1 cellular context compared by ENCODE assay signal in the genomic region with DNA sequence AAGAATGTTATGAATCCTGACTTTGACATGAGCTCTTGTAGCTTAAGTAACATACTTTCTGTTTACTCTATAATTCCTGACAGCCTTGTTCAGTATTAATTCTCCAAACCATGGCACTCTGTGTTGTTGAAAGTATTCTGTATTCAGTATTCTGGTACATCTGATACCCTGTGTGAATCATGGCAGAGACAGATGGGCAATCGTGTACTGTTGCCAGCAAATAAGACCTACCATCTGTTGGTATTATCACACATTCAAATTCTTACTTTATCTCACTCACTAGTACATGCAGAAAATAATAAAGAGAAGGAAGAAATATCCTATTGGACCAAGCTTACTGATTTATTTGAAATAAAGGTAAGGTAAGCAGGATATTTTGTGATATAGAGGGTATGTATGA.
TF ChIP-seq lines count a peak whose summit lies in the region.

No MANE protein-coding gene starts in this region.

TF ChIP-seq in IMR-90, 13 proteins besides CTCF, POLR2A, EP300 and RAD21:
- TF ChIP-seq BHLHE40 (IDR thresholded peaks at IDR 0.05; ENCODE audit: low read depth, low read length) (no peak), CEBPB (IDR thresholded peaks at IDR 0.05; ENCODE audit: low read depth, low read length) (no peak), MAFK (IDR thresholded peaks at IDR 0.05; ENCODE audit: low read depth, low read length) (no peak), RCOR1 (IDR thresholded peaks at IDR 0.05; ENCODE audit: insufficient replicate concordance, low read length) (no peak), MXI1 (IDR thresholded peaks at IDR 0.05; ENCODE audit: borderline replicate concordance, low read depth, low read length) (no peak), FOS (IDR thresholded peaks at IDR 0.05; ENCODE audit: low read depth, low read length) (no peak), SMC3 (IDR thresholded peaks at IDR 0.05; ENCODE audit: low read depth, low read length) (no peak), USF2 (IDR thresholded peaks at IDR 0.05; ENCODE audit: low read depth, low read length) (no peak), RFX5 (IDR thresholded peaks at IDR 0.05; ENCODE audit: low read depth, low read length) (no peak), NFE2L2 (IDR thresholded peaks at IDR 0.05; ENCODE audit: low read depth, low read length) (no peak), CHD1 (IDR thresholded peaks at IDR 0.05; ENCODE audit: low read depth, low read length) (no peak), ELK1 (IDR thresholded peaks at IDR 0.05; ENCODE audit: borderline replicate concordance, low read depth, low read length) (no peak), MAZ (IDR thresholded peaks at IDR 0.05; ENCODE audit: borderline replicate concordance, low read depth, low read length) (no peak)
TF ChIP-seq in IMR-90: peak in this region for 0.
